1 cellular context compared by ENCODE assay signal in the genomic region with DNA sequence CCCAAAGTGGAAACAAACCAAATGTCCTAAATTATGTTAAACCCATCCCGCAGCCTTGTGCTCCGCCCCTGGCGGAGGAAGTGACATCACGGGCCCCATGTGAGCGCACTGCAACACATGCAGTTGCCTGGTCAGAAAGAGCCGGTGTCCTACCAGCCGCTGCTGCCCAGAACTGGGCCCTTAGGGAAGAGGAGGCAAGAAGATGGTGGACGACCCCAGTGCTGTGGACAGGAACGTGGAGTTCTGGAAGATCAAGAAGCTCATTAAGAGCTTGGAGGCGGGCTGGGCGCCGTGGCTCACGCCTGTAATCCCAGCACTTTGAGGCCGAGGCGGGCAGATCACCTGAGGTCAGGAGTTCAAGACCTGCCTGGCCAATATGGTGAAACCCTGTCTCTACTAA.
TF ChIP-seq lines count a peak whose summit lies in the region.

No MANE protein-coding gene starts in this region.

TF ChIP-seq in K562, 482 proteins besides CTCF, POLR2A, EP300 and RAD21 (continued from another document):
- TF ChIP-seq, protein P1, sequence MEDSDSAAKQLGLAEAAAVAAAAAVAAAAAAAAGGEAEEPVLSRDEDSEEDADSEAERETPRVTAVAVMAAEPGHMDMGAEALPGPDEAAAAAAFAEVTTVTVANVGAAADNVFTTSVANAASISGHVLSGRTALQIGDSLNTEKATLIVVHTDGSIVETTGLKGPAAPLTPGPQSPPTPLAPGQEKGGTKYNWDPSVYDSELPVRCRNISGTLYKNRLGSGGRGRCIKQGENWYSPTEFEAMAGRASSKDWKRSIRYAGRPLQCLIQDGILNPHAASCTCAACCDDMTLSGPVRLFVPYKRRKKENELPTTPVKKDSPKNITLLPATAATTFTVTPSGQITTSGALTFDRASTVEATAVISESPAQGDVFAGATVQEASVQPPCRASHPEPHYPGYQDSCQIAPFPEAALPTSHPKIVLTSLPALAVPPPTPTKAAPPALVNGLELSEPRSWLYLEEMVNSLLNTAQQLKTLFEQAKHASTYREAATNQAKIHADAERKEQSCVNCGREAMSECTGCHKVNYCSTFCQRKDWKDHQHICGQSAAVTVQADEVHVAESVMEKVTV (CRISPR knock-in tag; IDR thresholded peaks at IDR 0.05), result no peak
